19 cellular contexts compared by ENCODE assay signal in genomic region chr9:526904-527591, GRCh38. TPM values are rescaled to one million over a fixed set of nuclear protein-coding genes. Genes with fewer than 3 reads are reported as not detected.
DNase-seq lines count a peak whose midpoint lies in the region; ATAC-seq and TF ChIP-seq lines count a peak whose summit lies in the region.
"Had no signal": no experiment of that assay in that cellular context is flagged by ENCODE, and none has a peak within 500 bp of the region (broad histone marks: within the 10 kb centered on the region; RNA-seq: fewer than 3 reads in every experiment).

No MANE protein-coding gene starts in this region.

- intact Hi-C loops in esophagus muscularis mucosa (cut with DNase I), result no loop called here

- 84% methylated on average over 11 of the region's 11 CpGs for WGBS in esophagus muscularis mucosa

- ATAC-seq in GM18909 (IDR thresholded peaks at IDR 0.05; ENCODE audit: poor library complexity, unreplicated experiment), result peak; percentile 55
- ATAC-seq in HG02973 (IDR thresholded peaks at IDR 0.05; ENCODE audit: unreplicated experiment), result peak; percentile 54
- peak; percentile 47; the same call in 1 of the 3 replicates for ATAC-seq in RWPE2 (ENCODE audit: low read depth)
- ATAC-seq: activated T-helper 17 cell treated with anti-CD3 and anti-CD28 coated beads, Interleukin-2, amount 50 U/mL, for 72 hours; naive thymus-derived CD4-positive, alpha-beta T cell had no signal

- no peak overlapping the region for H3K4me3 ChIP-seq in RWPE2 (ENCODE audit: severe bottlenecking)
- no peak overlapping the region for H3K4me3 ChIP-seq in esophagus muscularis mucosa
- H3K4me3 ChIP-seq: BLaER1, coronary artery, tibial nerve had no signal

- DNase-seq in RWPE2 (ENCODE audit: low spot score), result no peak
- DNase-seq in renal cortical epithelial cell (ENCODE audit: low read depth), result peak; percentile 81
- no peak for DNase-seq in esophagus muscularis mucosa (ENCODE audit: extremely low spot score)
- DNase-seq in NCI-H345 treated with DMSO at 0.1 percent for 48 hours (lab: John Stamatoyannopoulos, UW; ENCODE audit: unreplicated experiment), result no peak
- DNase-seq in NCI-H510A (lab: John Stamatoyannopoulos, UW), result no peak
- DNase-seq: activated naive CD8-positive, alpha-beta T cell treated with anti-CD3 and anti-CD28 coated beads, Interleukin-2, amount 10 ng/mL, durations not matched to agents 7 days and 5 days; hippocampal formation; mesenchymal stem cell; naive thymus-derived CD4-positive, alpha-beta T cell; NCI-H1694; RPMI8226; stimulated activated CD4-positive, alpha-beta T cell treated with anti-CD3 and anti-CD28 coated beads, Interleukin-2, amount 100 ng/mL, for 24 hours had no signal

- H3K4me1 ChIP-seq in RWPE2 (ENCODE audit: insufficient read depth, poor library complexity, severe bottlenecking) (peaks cover 35% of the 10 kb centered on the region), esophagus muscularis mucosa (peaks cover 17 to 24% (median 21%) of the 10 kb centered on the region in 4 donors)
- H3K4me1 ChIP-seq: BLaER1, parathyroid adenoma had no signal

- peaks cover 9% of the 10 kb centered on the region; the same call in 1 of the 2 replicates for H3K36me3 ChIP-seq in RWPE2 (ENCODE audit: low read depth)
- H3K36me3 ChIP-seq in esophagus muscularis mucosa, result no peaks in the 10 kb centered on the region
- H3K36me3 ChIP-seq: BLaER1, tibial nerve had no signal

- TF ChIP-seq POLR2A in esophagus muscularis mucosa (IDR thresholded peaks at IDR 0.05; ENCODE audit: low read depth), result no peak

- TF ChIP-seq CTCF in RWPE2 (IDR thresholded peaks at IDR 0.05; ENCODE audit: poor library complexity, severe bottlenecking) (no peak), esophagus muscularis mucosa (IDR thresholded peaks at IDR 0.05) (no peak)

- no peak for TF ChIP-seq EP300 in esophagus muscularis mucosa (IDR thresholded peaks at IDR 0.05)

- no peaks in the 10 kb centered on the region for H3K9me3 ChIP-seq in RWPE2 (ENCODE audit: severe bottlenecking)
- H3K9me3 ChIP-seq in esophagus muscularis mucosa, result no peaks in the 10 kb centered on the region
- H3K9me3 ChIP-seq: BLaER1, tibial nerve had no signal

- no peak overlapping the region for H3K27ac ChIP-seq in RWPE2 (ENCODE audit: poor library complexity, severe bottlenecking)
- H3K27ac ChIP-seq in esophagus muscularis mucosa (replicated peaks in 1 of 4), result no peak overlapping the region
- H3K27ac ChIP-seq: BLaER1, coronary artery, parathyroid adenoma, tibial nerve had no signal

- H3K27me3 ChIP-seq in RWPE2 (ENCODE audit: insufficient read depth, poor library complexity, severe bottlenecking) (no peaks in the 10 kb centered on the region), esophagus muscularis mucosa (no peaks in the 10 kb centered on the region)
- H3K27me3 ChIP-seq: BLaER1, tibial nerve had no signal

RNA-seq across cellular contexts. Expression of gene KANK1, which starts 22.6 kb away (rescaled TPM):
- total RNA-seq in renal cortical epithelial cell, result 26.4 and 78.8 TPM in 2 replicates
- 100 to 1,000 TPM; 133 to 470 (median 153) TPM for total RNA-seq in esophagus muscularis mucosa
